In genomic region chr13:40472427-40473220, GRCh38 we compare ENCODE assay signal across 25 cellular contexts.
DNase-seq lines count a peak whose midpoint lies in the region; ATAC-seq, FAIRE-seq and TF ChIP-seq lines count a peak whose summit lies in the region.
"Had no signal": no experiment of that assay in that cellular context is flagged by ENCODE, and none has a peak within 500 bp of the region (broad histone marks: within the 10 kb centered on the region; RNA-seq: fewer than 3 reads in every experiment).

No MANE protein-coding gene starts in this region.

- peaks cover 7% of the 10 kb centered on the region for H3K9me3 Mint-ChIP-seq in stimulated activated effector memory CD8-positive, alpha-beta T cell treated with anti-CD3 and anti-CD28 coated beads, Interleukin-12 subunit alpha, Interleukin-12 subunit beta, amount 100 ng/mL, for 72 hours
- H3K9me3 Mint-ChIP-seq: T-helper 2 cell treated with Interferon-gamma antibody and Interleukin-4, amounts not matched to agents 5 μg/mL and 100 μg/mL, for 36 hours had no signal

- no peak for TF ChIP-seq CTCF in GM12865 (IDR thresholded peaks at IDR 0.05; ENCODE audit: insufficient read depth, low read depth, low read length, missing control alignments)
- no peak for TF ChIP-seq CTCF in bronchial epithelial cell (IDR thresholded peaks at IDR 0.05; ENCODE audit: insufficient read depth, low read length, severe bottlenecking)
- no peak for TF ChIP-seq CTCF in foreskin fibroblast (IDR thresholded peaks at IDR 0.05; ENCODE audit: low read depth, low read length)

- H3K4me3 Mint-ChIP-seq in stimulated activated effector memory CD8-positive, alpha-beta T cell treated with anti-CD3 and anti-CD28 coated beads, Interleukin-12 subunit alpha, Interleukin-12 subunit beta, amount 100 ng/mL, for 72 hours = no peak overlapping the region
- H3K4me3 Mint-ChIP-seq: effector memory CD8-positive, alpha-beta T cell; H9; nephron progenitor cell; T-helper 2 cell treated with Interferon-gamma antibody and Interleukin-4, amounts not matched to agents 5 μg/mL and 100 μg/mL, for 36 hours had no signal

- H3K4me3 ChIP-seq in GM12865 (ENCODE audit: low read depth, low read length) (no peak overlapping the region), bronchial epithelial cell (ENCODE audit: low read depth, low read length) (no peak overlapping the region), foreskin fibroblast (ENCODE audit: low read depth in 1 of 2, low read length in 2 of 2) (no peak overlapping the region)
- H3K4me3 ChIP-seq: coronary artery, heart right ventricle, ovary, PC-9, suprapubic skin had no signal

- no peaks in the 10 kb centered on the region for H3K36me3 Mint-ChIP-seq in stimulated activated effector memory CD8-positive, alpha-beta T cell treated with anti-CD3 and anti-CD28 coated beads, Interleukin-12 subunit alpha, Interleukin-12 subunit beta, amount 100 ng/mL, for 72 hours

- no peak overlapping the region for H3K27ac Mint-ChIP-seq in stimulated activated effector memory CD8-positive, alpha-beta T cell treated with anti-CD3 and anti-CD28 coated beads, Interleukin-12 subunit alpha, Interleukin-12 subunit beta, amount 100 ng/mL, for 72 hours
- H3K27ac Mint-ChIP-seq: effector memory CD8-positive, alpha-beta T cell; H9; nephron progenitor cell; T-helper 2 cell treated with Interferon-gamma antibody and Interleukin-4, amounts not matched to agents 5 μg/mL and 100 μg/mL, for 36 hours had no signal

- DNase-seq in GM12865 (ENCODE audit: low read depth) = peak; percentile 17
- peak; percentile 43 for DNase-seq in MV-4-11 (lab: John Stamatoyannopoulos, UW)
- DNase-seq in bronchial epithelial cell (ENCODE audit: low read depth) = no peak
- DNase-seq in stimulated activated effector memory CD8-positive, alpha-beta T cell treated with anti-CD3 and anti-CD28 coated beads, Interleukin-12 subunit alpha, Interleukin-12 subunit beta, amount 100 ng/mL, for 72 hours (ENCODE audit: low spot score in 2 of 2) = no peak
- DNase-seq in foreskin fibroblast = no peak
- no peak for DNase-seq in NCI-H1694 treated with DMSO at 0.1 percent for 48 hours (lab: John Stamatoyannopoulos, UW)
- DNase-seq: activated CD4-positive, alpha-beta T cell treated with anti-CD3 and anti-CD28 coated beads for 48 hours; activated naive CD4-positive, alpha-beta T cell treated with anti-CD3 and anti-CD28 coated beads, Interleukin-2, amount 50 U/mL, for 16 hours; effector memory CD8-positive, alpha-beta T cell; foreskin keratinocyte; H9; heart right ventricle; NCI-H146; NCI-H524; nephron progenitor cell; ovary; PC-9; retina had no signal

- no peaks in the 10 kb centered on the region for H3K36me3 ChIP-seq in bronchial epithelial cell (ENCODE audit: control insufficient read depth, insufficient read depth, low read length)
- H3K36me3 ChIP-seq: heart right ventricle, ovary, suprapubic skin had no signal

- peaks cover 11% of the 10 kb centered on the region for H3K4me1 Mint-ChIP-seq in stimulated activated effector memory CD8-positive, alpha-beta T cell treated with anti-CD3 and anti-CD28 coated beads, Interleukin-12 subunit alpha, Interleukin-12 subunit beta, amount 100 ng/mL, for 72 hours

- no peaks in the 10 kb centered on the region for H3K27me3 ChIP-seq in bronchial epithelial cell (ENCODE audit: control insufficient read depth, insufficient read depth, low read length)
- H3K27me3 ChIP-seq: foreskin keratinocyte, heart right ventricle, ovary, suprapubic skin had no signal

- ATAC-seq in stimulated activated effector memory CD8-positive, alpha-beta T cell treated with anti-CD3 and anti-CD28 coated beads, Interleukin-12 subunit alpha, Interleukin-12 subunit beta, amount 100 ng/mL, for 72 hours = peak; percentile 88
- ATAC-seq in GM18873 (IDR thresholded peaks at IDR 0.05; ENCODE audit: low FRiP score, unreplicated experiment) = no peak
- ATAC-seq: effector memory CD8-positive, alpha-beta T cell; foreskin keratinocyte; heart right ventricle; Right ventricle myocardium inferior had no signal

- FAIRE-seq in bronchial epithelial cell (lab: Jason Lieb, UNC) = peak; percentile 7
- FAIRE-seq: GM12891, HTR-8/SVneo had no signal

Comparison
In these comparisons a context has a peak if more than half of its experiments do, and no peak if none do; other contexts are left out.
1. DNase-seq: peak in GM12865 (single experiment) and MV-4-11 (single experiment); none in bronchial epithelial cell (single experiment), stimulated activated effector memory CD8-positive, alpha-beta T cell treated with anti-CD3 and anti-CD28 coated beads, Interleukin-12 subunit alpha, Interleukin-12 subunit beta, amount 100 ng/mL, for 72 hours (0 of 2), foreskin fibroblast (0 of 2) and NCI-H1694 treated with DMSO at 0.1 percent for 48 hours (single experiment).